Comparison of ENCODE assay signal across 8 cellular contexts in the genomic region with DNA sequence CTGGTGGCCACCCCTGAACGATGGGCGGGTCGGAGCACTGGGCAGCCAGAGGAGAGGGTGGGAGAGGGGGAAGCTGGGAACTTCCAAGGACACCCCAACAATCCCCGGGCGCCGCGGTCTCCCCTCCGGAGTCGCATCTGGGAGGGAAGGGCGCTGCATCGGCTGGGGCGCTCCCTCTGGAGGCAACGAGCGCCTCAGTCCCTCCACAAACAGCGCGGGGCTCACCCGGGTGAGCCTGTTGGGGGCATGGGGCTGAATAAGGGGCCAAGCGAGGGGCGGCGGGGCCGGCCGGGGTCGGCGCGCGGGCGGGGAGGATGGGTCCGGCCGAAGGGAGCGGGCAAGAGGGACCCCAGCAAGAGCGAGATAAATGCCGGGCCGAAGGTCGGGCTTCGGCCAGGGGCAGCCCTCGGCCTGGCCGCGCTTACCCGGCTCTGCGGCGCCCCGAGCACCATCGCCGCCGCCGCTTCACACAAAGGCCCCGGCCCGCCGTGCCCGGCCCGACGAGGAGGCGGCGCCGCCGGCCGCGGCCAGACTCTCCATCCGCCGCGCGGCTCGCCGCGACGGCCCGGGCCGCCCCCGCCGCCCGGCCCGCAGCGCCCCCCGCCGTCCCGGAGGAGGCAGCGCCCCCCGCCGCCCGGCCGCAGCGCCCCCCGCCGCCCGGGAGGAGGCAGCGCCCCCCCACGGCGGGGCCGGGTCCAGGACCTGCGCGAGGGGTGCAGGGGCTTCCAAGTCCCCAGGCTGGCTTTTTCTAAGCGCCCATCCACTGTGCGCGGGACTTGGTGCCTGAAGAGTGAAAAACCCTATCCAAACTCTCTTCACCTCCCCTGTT. TPM values are rescaled to one million over a fixed set of nuclear protein-coding genes. Genes with fewer than 3 reads are reported as not detected.
DNase-seq lines count a peak whose midpoint lies in the region; ATAC-seq and TF ChIP-seq lines count a peak whose summit lies in the region.

A gene with protein sequence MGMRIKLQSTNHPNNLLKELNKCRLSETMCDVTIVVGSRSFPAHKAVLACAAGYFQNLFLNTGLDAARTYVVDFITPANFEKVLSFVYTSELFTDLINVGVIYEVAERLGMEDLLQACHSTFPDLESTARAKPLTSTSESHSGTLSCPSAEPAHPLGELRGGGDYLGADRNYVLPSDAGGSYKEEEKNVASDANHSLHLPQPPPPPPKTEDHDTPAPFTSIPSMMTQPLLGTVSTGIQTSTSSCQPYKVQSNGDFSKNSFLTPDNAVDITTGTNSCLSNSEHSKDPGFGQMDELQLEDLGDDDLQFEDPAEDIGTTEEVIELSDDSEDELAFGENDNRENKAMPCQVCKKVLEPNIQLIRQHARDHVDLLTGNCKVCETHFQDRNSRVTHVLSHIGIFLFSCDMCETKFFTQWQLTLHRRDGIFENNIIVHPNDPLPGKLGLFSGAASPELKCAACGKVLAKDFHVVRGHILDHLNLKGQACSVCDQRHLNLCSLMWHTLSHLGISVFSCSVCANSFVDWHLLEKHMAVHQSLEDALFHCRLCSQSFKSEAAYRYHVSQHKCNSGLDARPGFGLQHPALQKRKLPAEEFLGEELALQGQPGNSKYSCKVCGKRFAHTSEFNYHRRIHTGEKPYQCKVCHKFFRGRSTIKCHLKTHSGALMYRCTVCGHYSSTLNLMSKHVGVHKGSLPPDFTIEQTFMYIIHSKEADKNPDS (minus strand): TSS at position 567 of the 829 bp plus-strand sequence. CDS start 1,629 bp downstream, outside the sequence.

- peaks cover 4 to 43% (median 7%) of the 10 kb centered on the region in 3 donors for H3K36me3 Mint-ChIP-seq in CD8-positive, alpha-beta memory T cell
- peaks cover 27% of the 10 kb centered on the region for H3K36me3 Mint-ChIP-seq in activated naive CD4-positive, alpha-beta T cell treated with anti-CD3 and anti-CD28 coated beads, Interleukin-2, amount 10 ng/mL, durations not matched to agents 7 days and 5 days

- TF ChIP-seq CTCF in RWPE2 (IDR thresholded peaks at IDR 0.05; ENCODE audit: poor library complexity, severe bottlenecking) = peak; percentile 95
- TF ChIP-seq CTCF in ovary (IDR thresholded peaks at IDR 0.05) = peak in 2 of 3 donors; percentile 18 to 30

- peaks cover 56% of the 10 kb centered on the region for H3K4me1 ChIP-seq in CD8-positive, alpha-beta memory T cell (ENCODE audit: insufficient read depth, low read length)
- H3K4me1 ChIP-seq in RWPE2 (ENCODE audit: insufficient read depth, poor library complexity, severe bottlenecking) (no peaks in the 10 kb centered on the region), ovary (ENCODE audit: insufficient read depth) (peaks cover 5% of the 10 kb centered on the region), urinary bladder (ENCODE audit: insufficient read depth) (no peaks in the 10 kb centered on the region)

- DNase-seq in CD8-positive, alpha-beta memory T cell = peak; percentile 61 to 78 (median 65)
- DNase-seq in HUDEP-2 (lab: John Stamatoyannopoulos, UW; ENCODE audit: unreplicated experiment in 76 of 76) (peak in 48 of 76 experiments; percentile 11 to 63 (median 38)), RWPE2 (ENCODE audit: low spot score) (no peak), glomerular visceral epithelial cell (ENCODE audit: extremely low spot score) (peak; percentile 77), ovary (peak; percentile 47 to 79 (median 67))
- DNase-seq in activated naive CD4-positive, alpha-beta T cell treated with anti-CD3 and anti-CD28 coated beads, Interleukin-2, amount 10 ng/mL, durations not matched to agents 7 days and 5 days = peak; percentile 64

- H3K27ac ChIP-seq in CD8-positive, alpha-beta memory T cell (ENCODE audit: low read depth, low read length) = peak within 1 kb of the TSS; percentile 55
- H3K27ac ChIP-seq in RWPE2 (ENCODE audit: poor library complexity, severe bottlenecking) (peak within 1 kb of the TSS; percentile 14), ovary (peak within 1 kb of the TSS; percentile 76 to 83), urinary bladder (ENCODE audit: low read depth) (peak within 1 kb of the TSS; percentile 54)

- H3K27ac Mint-ChIP-seq in CD8-positive, alpha-beta memory T cell = peak within 1 kb of the TSS; percentile 84 to 96 (median 90)
- peak within 1 kb of the TSS; percentile 79 for H3K27ac Mint-ChIP-seq in activated naive CD4-positive, alpha-beta T cell treated with anti-CD3 and anti-CD28 coated beads, Interleukin-2, amount 10 ng/mL, durations not matched to agents 7 days and 5 days

- peaks cover 22% of the 10 kb centered on the region for H3K36me3 ChIP-seq in CD8-positive, alpha-beta memory T cell (ENCODE audit: insufficient read depth, low read length)
- H3K36me3 ChIP-seq in RWPE2 (ENCODE audit: low read depth) (peaks cover 31% of the 10 kb centered on the region), ovary (no peaks in the 10 kb centered on the region), urinary bladder (ENCODE audit: insufficient read depth) (peaks cover 2% of the 10 kb centered on the region)

- peaks cover 47 to 68% (median 63%) of the 10 kb centered on the region in 3 donors for H3K4me1 Mint-ChIP-seq in CD8-positive, alpha-beta memory T cell
- peaks cover 62% of the 10 kb centered on the region for H3K4me1 Mint-ChIP-seq in activated naive CD4-positive, alpha-beta T cell treated with anti-CD3 and anti-CD28 coated beads, Interleukin-2, amount 10 ng/mL, durations not matched to agents 7 days and 5 days

- H3K27me3 Mint-ChIP-seq in CD8-positive, alpha-beta memory T cell = no peaks in the 10 kb centered on the region
- H3K27me3 Mint-ChIP-seq in activated naive CD4-positive, alpha-beta T cell treated with anti-CD3 and anti-CD28 coated beads, Interleukin-2, amount 10 ng/mL, durations not matched to agents 7 days and 5 days = no peaks in the 10 kb centered on the region

- TF ChIP-seq EP300 in ovary (IDR thresholded peaks at IDR 0.05) = no peak

- CTCF ChIA-PET in CD8-positive, alpha-beta memory T cell (lab: Charles Lee) = interaction anchor here (1.2 to 3.7 kb wide), 6 partner anchors 10 to 249 kb away, joined by 3 to 19 read pairs (median 4); a partner anchor contains a TSS
- CTCF ChIA-PET in activated naive CD4-positive, alpha-beta T cell treated with anti-CD3 and anti-CD28 coated beads, Interleukin-2, amount 10 ng/mL, durations not matched to agents 7 days and 5 days (lab: Charles Lee) = interaction anchor here (1.0 to 8.9 kb wide), 14 partner anchors 9 to 252 kb away, joined by 3 to 147 read pairs (median 8); a partner anchor contains a TSS

- intact Hi-C loops in ovary (cut with DNase I) = loop anchor here in 1 of 4 donors (5.0 kb wide), 1 partner anchor 106 kb away; a partner anchor contains a TSS

- no peaks in the 10 kb centered on the region for H3K9me3 ChIP-seq in CD8-positive, alpha-beta memory T cell (ENCODE audit: low read length)
- no peaks in the 10 kb centered on the region for H3K9me3 ChIP-seq in RWPE2 (ENCODE audit: severe bottlenecking)
- H3K9me3 ChIP-seq in ovary = no peaks in the 10 kb centered on the region

- POLR2A ChIA-PET in CD8-positive, alpha-beta memory T cell (lab: Charles Lee) = interaction anchor here (1.2 kb wide), 1 partner anchor 106 kb away, joined by 10 read pairs; no protein-coding TSS in a partner anchor

- no peaks in the 10 kb centered on the region for H3K9me3 Mint-ChIP-seq in CD8-positive, alpha-beta memory T cell
- H3K9me3 Mint-ChIP-seq in activated naive CD4-positive, alpha-beta T cell treated with anti-CD3 and anti-CD28 coated beads, Interleukin-2, amount 10 ng/mL, durations not matched to agents 7 days and 5 days = no peaks in the 10 kb centered on the region

- TF ChIP-seq POLR2A in ovary (IDR thresholded peaks at IDR 0.05) = peak; percentile 16

- peak within 1 kb of the TSS; percentile 66 for H3K4me3 ChIP-seq in CD8-positive, alpha-beta memory T cell (ENCODE audit: low read length)
- H3K4me3 ChIP-seq in RWPE2 (ENCODE audit: severe bottlenecking) (peak within 1 kb of the TSS; percentile 93), ovary (peak within 1 kb of the TSS; percentile 61), urinary bladder (ENCODE audit: low read depth, low read length) (peak within 1 kb of the TSS; percentile 84)

- H3K4me3 Mint-ChIP-seq in CD8-positive, alpha-beta memory T cell = peak within 1 kb of the TSS; percentile 88 to 96 (median 92)
- peak within 1 kb of the TSS; percentile 90 for H3K4me3 Mint-ChIP-seq in activated naive CD4-positive, alpha-beta T cell treated with anti-CD3 and anti-CD28 coated beads, Interleukin-2, amount 10 ng/mL, durations not matched to agents 7 days and 5 days

- H3K27me3 ChIP-seq in CD8-positive, alpha-beta memory T cell (ENCODE audit: insufficient read depth, low read length, poor library complexity, severe bottlenecking) = no peaks in the 10 kb centered on the region
- H3K27me3 ChIP-seq in RWPE2 (ENCODE audit: insufficient read depth, poor library complexity, severe bottlenecking) (no peaks in the 10 kb centered on the region), ovary (no peaks in the 10 kb centered on the region)

- peak; percentile 62 for ATAC-seq in GM19438 (IDR thresholded peaks at IDR 0.05; ENCODE audit: low read depth, unreplicated experiment)
- peak; percentile 73 for ATAC-seq in RWPE2 (ENCODE audit: low read depth)

- WGBS in ovary, 3 donors = 0 to 2% (median 1%) methylated on average over 28 to 94 of the region's 94 CpGs
- under 1% methylated on average over 94 of the region's 94 CpGs for WGBS in urinary bladder

RNA-seq across cellular contexts. Expression of the gene that starts here (rescaled TPM):
- 1 to 10 TPM; 9.1 to 9.3 TPM for total RNA-seq in CD8-positive, alpha-beta memory T cell
- 2.0 TPM for polyA plus RNA-seq in CD8-positive, alpha-beta memory T cell
- total RNA-seq in ovary (10 to 100 TPM in 1 of 7 donors, 1 to 10 TPM in 6; 3.3 to 10.4 (median 7.4) TPM), urinary bladder (6.8 TPM)
- polyA plus RNA-seq in ovary (1 to 10 TPM; 2.9 to 7.1 TPM), urinary bladder (4.1 TPM)

Comparison
In these comparisons a context has a peak if more than half of its experiments do, and no peak if none do; other contexts are left out.
1. H3K27ac ChIP-seq: peak in every context shown above with its lines; median percentile 80 in ovary; 55 in CD8-positive, alpha-beta memory T cell; 54 in urinary bladder; 14 in RWPE2.